In the genomic region with DNA sequence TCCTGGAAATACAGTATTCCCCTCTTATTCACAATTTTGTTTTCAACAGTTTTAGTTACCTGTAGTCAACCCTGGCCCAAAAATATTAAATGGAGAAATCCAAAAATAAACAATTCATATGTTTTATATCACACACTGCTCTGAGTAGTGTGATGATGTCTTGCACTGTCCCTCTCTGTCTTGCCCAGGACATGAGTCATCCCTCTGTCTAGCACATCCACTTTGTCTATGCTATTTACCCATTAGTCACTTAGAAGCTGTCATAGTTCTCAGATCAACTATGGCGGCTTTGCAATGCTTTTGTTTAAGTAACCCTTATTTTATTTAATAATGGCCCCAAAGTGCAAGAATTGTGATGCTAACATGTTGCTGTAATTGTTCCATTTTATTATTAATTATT, we compare ENCODE assay signal across 13 cellular contexts.
"Had no signal": no experiment of that assay in that cellular context is flagged by ENCODE, and none has a peak within 500 bp of the region (broad histone marks: within the 10 kb centered on the region; RNA-seq: fewer than 3 reads in every experiment).

No MANE protein-coding gene starts in this region.

- H3K4me3 ChIP-seq: coronary artery, lung, neural progenitor cell, ovary had no signal

- FAIRE-seq: endothelial cell of umbilical vein had no signal

- DNase-seq: activated CD4-positive, alpha-beta memory T cell treated with anti-CD3 and anti-CD28 coated beads, Interleukin-2, amount 10 ng/mL, durations not matched to agents 7 days and 5 days; activated CD4-positive, alpha-beta T cell treated with anti-CD3 and anti-CD28 coated beads for 36 hours; activated naive CD4-positive, alpha-beta T cell treated with anti-CD3 and anti-CD28 coated beads, Interleukin-2, amount 10 ng/mL, durations not matched to agents 7 days and 5 days; activated T-cell treated with anti-CD3 and anti-CD28 coated beads, Interleukin-2, amount 50 U/mL, for 24 hours; foreskin keratinocyte; head of caudate nucleus; ovary; stimulated activated CD4-positive, alpha-beta T cell treated with anti-CD3 and anti-CD28 coated beads, Interleukin-2, amount 100 ng/mL, for 24 hours; T-helper 2 cell had no signal

- ATAC-seq: activated CD4-positive, alpha-beta T cell treated with anti-CD3 and anti-CD28 coated beads for 36 hours; foreskin keratinocyte had no signal
